In the genomic region with DNA sequence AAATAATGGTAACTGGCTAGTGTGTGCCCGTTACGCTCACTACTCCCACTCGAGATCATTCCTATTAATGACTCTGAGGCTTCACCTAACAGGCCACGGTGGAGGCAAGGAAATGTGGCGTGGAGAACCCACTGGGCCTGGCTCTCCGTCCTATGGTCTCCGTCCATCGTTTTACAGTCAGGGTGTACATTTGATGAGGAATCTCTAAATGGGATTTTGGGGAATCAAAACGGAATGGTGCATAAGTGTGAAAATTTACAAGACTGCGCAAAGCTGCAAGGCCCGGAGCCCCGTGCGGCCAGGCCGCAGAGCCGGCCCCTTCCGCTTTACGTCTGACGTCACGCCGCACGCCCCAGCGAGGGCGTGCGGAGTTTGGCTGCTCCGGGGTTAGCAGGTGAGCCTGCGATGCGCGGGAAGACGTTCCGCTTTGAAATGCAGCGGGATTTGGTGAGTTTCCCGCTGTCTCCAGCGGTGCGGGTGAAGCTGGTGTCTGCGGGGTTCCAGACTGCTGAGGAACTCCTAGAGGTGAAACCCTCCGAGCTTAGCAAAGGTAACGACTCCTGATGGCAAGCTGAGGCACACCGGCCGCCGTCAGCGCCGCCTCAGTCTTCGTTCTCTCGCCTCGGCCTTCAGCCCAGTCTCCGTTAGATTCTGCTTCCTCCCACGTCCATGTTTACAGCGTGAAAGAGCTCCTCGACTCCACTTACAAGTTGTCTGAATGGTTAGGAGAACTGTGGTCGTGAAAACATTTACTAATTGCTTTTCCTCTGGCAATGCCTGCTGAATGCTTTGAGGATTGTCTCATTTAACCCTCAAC, we compare ENCODE assay signal across 1 cellular context.
TF ChIP-seq lines count a peak whose summit lies in the region.

A gene (plus strand): TSS at position 364 of the 817 bp plus-strand sequence. CDS start 42 bp downstream, at position 406.

TF ChIP-seq in IMR-90, 13 proteins besides CTCF, POLR2A, EP300 and RAD21:
- TF ChIP-seq, protein P1, sequence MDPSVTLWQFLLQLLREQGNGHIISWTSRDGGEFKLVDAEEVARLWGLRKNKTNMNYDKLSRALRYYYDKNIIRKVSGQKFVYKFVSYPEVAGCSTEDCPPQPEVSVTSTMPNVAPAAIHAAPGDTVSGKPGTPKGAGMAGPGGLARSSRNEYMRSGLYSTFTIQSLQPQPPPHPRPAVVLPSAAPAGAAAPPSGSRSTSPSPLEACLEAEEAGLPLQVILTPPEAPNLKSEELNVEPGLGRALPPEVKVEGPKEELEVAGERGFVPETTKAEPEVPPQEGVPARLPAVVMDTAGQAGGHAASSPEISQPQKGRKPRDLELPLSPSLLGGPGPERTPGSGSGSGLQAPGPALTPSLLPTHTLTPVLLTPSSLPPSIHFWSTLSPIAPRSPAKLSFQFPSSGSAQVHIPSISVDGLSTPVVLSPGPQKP (IDR thresholded peaks at IDR 0.05; ENCODE audit: borderline replicate concordance, low read depth, low read length): no peak
- TF ChIP-seq FOS (IDR thresholded peaks at IDR 0.05; ENCODE audit: low read depth, low read length) (no peak), MXI1 (IDR thresholded peaks at IDR 0.05; ENCODE audit: borderline replicate concordance, low read depth, low read length) (peak; percentile 57; the same call in 1 of the 2 replicates), SMC3 (IDR thresholded peaks at IDR 0.05; ENCODE audit: low read depth, low read length) (no peak), RCOR1 (IDR thresholded peaks at IDR 0.05; ENCODE audit: insufficient replicate concordance, low read length) (no peak), BHLHE40 (IDR thresholded peaks at IDR 0.05; ENCODE audit: low read depth, low read length) (peak; percentile 79), CHD1 (IDR thresholded peaks at IDR 0.05; ENCODE audit: low read depth, low read length) (no peak), NFE2L2 (IDR thresholded peaks at IDR 0.05; ENCODE audit: low read depth, low read length) (no peak), RFX5 (IDR thresholded peaks at IDR 0.05; ENCODE audit: low read depth, low read length) (no peak), MAZ (IDR thresholded peaks at IDR 0.05; ENCODE audit: borderline replicate concordance, low read depth, low read length) (peak; percentile 40; the same call in 1 of the 2 replicates), CEBPB (IDR thresholded peaks at IDR 0.05; ENCODE audit: low read depth, low read length) (no peak), MAFK (IDR thresholded peaks at IDR 0.05; ENCODE audit: low read depth, low read length) (no peak)
- TF ChIP-seq, protein P2, sequence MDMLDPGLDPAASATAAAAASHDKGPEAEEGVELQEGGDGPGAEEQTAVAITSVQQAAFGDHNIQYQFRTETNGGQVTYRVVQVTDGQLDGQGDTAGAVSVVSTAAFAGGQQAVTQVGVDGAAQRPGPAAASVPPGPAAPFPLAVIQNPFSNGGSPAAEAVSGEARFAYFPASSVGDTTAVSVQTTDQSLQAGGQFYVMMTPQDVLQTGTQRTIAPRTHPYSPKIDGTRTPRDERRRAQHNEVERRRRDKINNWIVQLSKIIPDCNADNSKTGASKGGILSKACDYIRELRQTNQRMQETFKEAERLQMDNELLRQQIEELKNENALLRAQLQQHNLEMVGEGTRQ (IDR thresholded peaks at IDR 0.05; ENCODE audit: low read depth, low read length): peak; percentile 30; the same call in 1 of the 2 replicates
TF ChIP-seq in IMR-90: peak in this region for 4.
